ENCODE assay signal across 35 cellular contexts in the genomic region with DNA sequence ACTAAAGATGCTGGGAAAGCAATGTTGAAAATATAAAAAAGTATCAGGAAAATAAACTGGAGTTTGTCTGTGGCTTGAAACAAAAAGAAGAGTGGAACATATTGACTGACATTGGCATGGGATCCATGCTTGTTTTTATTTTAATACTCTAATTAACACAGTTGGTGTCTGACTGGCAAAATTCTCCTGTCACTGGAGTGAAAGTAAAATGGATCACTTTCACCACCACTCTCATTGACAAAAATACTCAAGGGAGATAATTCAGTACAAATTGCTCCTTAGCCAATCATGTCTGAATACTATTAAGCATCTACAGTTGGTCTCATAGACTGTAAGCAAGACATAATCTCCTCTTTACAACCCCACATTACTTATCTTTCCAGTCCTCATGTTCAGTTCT.
"Had no signal": no experiment of that assay in that cellular context is flagged by ENCODE, and none has a peak within 500 bp of the region (broad histone marks: within the 10 kb centered on the region; RNA-seq: fewer than 3 reads in every experiment).

No MANE protein-coding gene starts in this region.

- H3K4me2 ChIP-seq: KMS-11 had no signal

- H3K9me3 ChIP-seq: MG63 had no signal

- H3K36me3 ChIP-seq: MG63 had no signal

- DNase-seq: Karpas-422, Kasumi-1, KBM-7, KG1, MG63, MM.1S, MV-4-11, NCI-H1048, NCI-H1092, NCI-H1092 treated with DMSO at 0.1 percent for 48 hours, NCI-H1105, NCI-H1105 treated with DMSO at 0.1 percent for 48 hours, NCI-H1417, NCI-H1417 treated with DMSO at 0.1 percent for 48 hours, NCI-H1436, NCI-H1436 treated with DMSO at 0.1 percent for 48 hours, NCI-H146, NCI-H1694, NCI-H1694 treated with DMSO at 0.1 percent for 48 hours, NCI-H187, NCI-H187 treated with DMSO at 0.1 percent for 48 hours, NCI-H1930, NCI-H2029, NCI-H2029 treated with DMSO at 0.1 percent for 48 hours, NCI-H2081, NCI-H2081 treated with DMSO at 0.1 percent for 48 hours, NCI-H2107, NCI-H2227 treated with DMSO at 0.1 percent for 48 hours, NCI-H226, NCI-H345, NCI-H446, NCI-H446 treated with DMSO at 0.1 percent for 48 hours, NCI-H510A, NCI-H510A treated with DMSO at 0.1 percent for 48 hours had no signal

- H3K9ac ChIP-seq: KMS-11 had no signal

- H3K27me3 ChIP-seq: MG63 had no signal

- H3K27ac ChIP-seq: KMS-11 had no signal

- H3K4me3 ChIP-seq: MG63 had no signal
